ENCODE assay signal across 21 cellular contexts in the genomic region with DNA sequence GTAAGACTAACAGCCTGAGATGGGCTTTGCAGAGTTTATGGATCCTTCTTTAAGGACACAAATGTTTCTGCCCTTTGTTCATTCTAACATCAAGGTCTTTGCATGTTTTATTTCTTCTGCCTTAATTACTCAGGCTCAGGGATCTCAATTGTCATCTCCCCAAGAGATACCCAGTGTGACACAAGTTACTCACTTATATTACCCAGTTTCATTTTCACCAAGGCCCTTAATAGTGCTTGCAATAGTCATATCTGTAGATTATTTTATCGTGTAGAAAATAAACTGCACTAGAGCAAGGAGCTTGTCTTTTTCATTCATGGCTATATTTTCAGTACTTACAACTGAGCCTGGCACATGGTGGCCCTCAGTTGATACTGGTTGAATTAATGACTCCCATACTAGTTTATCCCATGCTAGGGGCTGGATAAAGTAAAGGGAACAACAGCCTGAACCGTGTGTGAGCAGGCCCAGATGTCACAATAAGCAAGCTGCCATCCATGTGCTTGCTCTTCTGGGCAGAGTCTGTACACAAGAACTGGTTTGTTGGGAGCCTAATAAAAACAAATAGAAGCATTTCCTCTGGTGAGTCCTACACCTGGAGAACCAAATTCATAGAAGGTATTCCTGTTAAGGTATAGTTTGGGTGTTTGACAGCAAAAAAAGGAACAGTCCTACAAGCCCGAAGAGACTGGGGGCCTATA.
"Had no signal": no experiment of that assay in that cellular context is flagged by ENCODE, and none has a peak within 500 bp of the region (broad histone marks: within the 10 kb centered on the region; RNA-seq: fewer than 3 reads in every experiment).

No MANE protein-coding gene starts in this region.

- H3K4me1 ChIP-seq: parathyroid adenoma, psoas muscle, right lobe of liver had no signal

- FAIRE-seq: keratinocyte had no signal

- H3K9me3 ChIP-seq: right lobe of liver, tibial artery, upper lobe of left lung, uterus had no signal

- H3K27me3 ChIP-seq: dorsolateral prefrontal cortex, esophagus squamous epithelium, right lobe of liver, tibial artery, upper lobe of left lung, uterus had no signal

- ATAC-seq: naive thymus-derived CD4-positive, alpha-beta T cell; psoas muscle; right lobe of liver; stimulated activated memory B cell treated with anti-CD40 and anti-IgM and Interleukin-4, amounts not matched to agents 10 μg/mL and 1 μg/mL and 100 μg/mL, for 72 hours had no signal

- H3K4me3 ChIP-seq: dorsolateral prefrontal cortex, esophagus squamous epithelium, left ventricle myocardium inferior, lung, psoas muscle, right lobe of liver, tibial artery, upper lobe of left lung, uterus had no signal

- H3K36me3 ChIP-seq: esophagus squamous epithelium, left ventricle myocardium inferior, right lobe of liver, tibial artery, upper lobe of left lung, uterus had no signal

- H3K27ac ChIP-seq: dorsolateral prefrontal cortex, esophagus squamous epithelium, left ventricle myocardium inferior, parathyroid adenoma, psoas muscle, right lobe of liver, tibial artery, upper lobe of left lung, uterus had no signal

- DNase-seq: cortex of kidney; dorsolateral prefrontal cortex; effector CD8-positive, alpha-beta T cell; esophagus squamous epithelium; foreskin fibroblast; immature natural killer cell; left ventricle myocardium inferior; naive thymus-derived CD4-positive, alpha-beta T cell; nephron progenitor cell; psoas muscle; retina; right lobe of liver; stimulated activated CD4-positive, alpha-beta T cell treated with anti-CD3 and anti-CD28 coated beads, Interleukin-4, amount 100 ng/mL, for 1 hour; stimulated activated CD8-positive, alpha-beta memory T cell treated with anti-CD3 and anti-CD28 coated beads, Interleukin-4, amount 100 ng/mL, for 48 hours; tibial artery; upper lobe of left lung; uterus had no signal
